Comparison of ENCODE assay signal across 8 cellular contexts in the genomic region with DNA sequence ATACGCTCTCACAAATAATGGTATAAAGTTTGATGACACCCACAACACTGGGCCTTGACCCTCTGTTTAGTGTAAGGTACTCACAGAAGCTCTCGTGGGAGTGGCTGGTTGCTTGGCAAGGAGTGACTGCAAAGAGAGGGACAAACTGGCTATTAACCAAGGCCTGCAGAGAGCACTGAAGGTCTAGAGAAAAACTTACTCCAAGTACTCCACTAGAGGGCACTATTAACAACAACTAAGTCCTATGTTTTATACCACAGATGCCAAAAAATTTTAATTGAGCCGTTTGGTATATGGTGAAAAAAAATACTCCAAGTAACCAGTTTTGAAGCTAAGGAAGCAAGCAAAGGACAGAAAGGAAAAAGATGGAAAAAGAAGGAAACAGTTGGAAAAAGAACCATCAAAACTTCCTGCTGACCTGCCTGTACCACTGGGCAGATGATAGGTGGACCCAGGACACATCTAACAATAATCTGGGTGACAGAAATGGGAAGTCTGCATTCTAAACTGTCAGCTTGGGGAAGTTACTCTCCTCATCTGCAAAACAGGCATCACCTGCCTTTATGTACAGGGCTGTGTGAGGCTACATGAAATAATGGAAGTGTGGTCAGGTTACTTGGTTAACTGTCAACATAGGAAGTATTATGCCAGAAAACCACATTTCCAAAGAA. TPM values are rescaled to one million over a fixed set of nuclear protein-coding genes. Genes with fewer than 3 reads are reported as not detected.
DNase-seq lines count a peak whose midpoint lies in the region; ATAC-seq and TF ChIP-seq lines count a peak whose summit lies in the region.

No MANE protein-coding gene starts in this region.

- H3K27ac ChIP-seq in CD4-positive, alpha-beta T cell (ENCODE audit: low read depth, low read length), result no peak overlapping the region

- no peaks in the 10 kb centered on the region for H3K9me3 Mint-ChIP-seq in CD4-positive, alpha-beta T cell
- H3K9me3 Mint-ChIP-seq in activated naive CD8-positive, alpha-beta T cell treated with anti-CD3 and anti-CD28 coated beads, Interleukin-2, amount 10 ng/mL, durations not matched to agents 7 days and 5 days, result no peaks in the 10 kb centered on the region

- H3K4me1 Mint-ChIP-seq in CD4-positive, alpha-beta T cell (ENCODE audit: low read depth), result peaks cover 6% of the 10 kb centered on the region
- H3K4me1 Mint-ChIP-seq in activated naive CD8-positive, alpha-beta T cell treated with anti-CD3 and anti-CD28 coated beads, Interleukin-2, amount 10 ng/mL, durations not matched to agents 7 days and 5 days, result peaks cover 10% of the 10 kb centered on the region

- peaks cover 52% of the 10 kb centered on the region for H3K36me3 ChIP-seq in H7 (replicated peaks; ENCODE audit: control insufficient read depth, insufficient read depth, low read length)

- H3K4me3 ChIP-seq in H7 (ENCODE audit: insufficient read depth, low read depth, low read length), result no peak overlapping the region
- no peak overlapping the region for H3K4me3 ChIP-seq in retinal pigment epithelial cell (ENCODE audit: low read length)

- DNase-seq in CD4-positive, alpha-beta T cell, result no peak
- DNase-seq in H7, result peak; percentile 57
- peak; percentile 51 for DNase-seq in NCI-H2196 (lab: John Stamatoyannopoulos, UW; ENCODE audit: unreplicated experiment)
- DNase-seq in activated naive CD8-positive, alpha-beta T cell treated with anti-CD3 and anti-CD28 coated beads, Interleukin-2, amount 10 ng/mL, durations not matched to agents 7 days and 5 days, result no peak
- peak; percentile 50 for DNase-seq in Right ventricle myocardium superior
- DNase-seq in retinal pigment epithelial cell (ENCODE audit: low read depth), result no peak
- DNase-seq in posterior vena cava (ENCODE audit: low spot score), result no peak
- no peak for DNase-seq in middle frontal gyrus (ENCODE audit: extremely low spot score, low spot score)

- intact Hi-C loops in CD4-positive, alpha-beta T cell (cut with DNase I, micrococcal nuclease), result loop anchor here (1.0 to 5.0 kb wide), 4 partner anchors 12 to 321 kb away; no protein-coding TSS in a partner anchor
- intact Hi-C loops in Right ventricle myocardium superior (cut with DNase I), result loop anchor here (5.0 kb wide), 1 partner anchor 144 kb away; no protein-coding TSS in a partner anchor
- intact Hi-C loops in posterior vena cava (cut with DNase I), result no loop called here

- H3K27ac Mint-ChIP-seq in CD4-positive, alpha-beta T cell, result peak overlapping the region; percentile 5
- peak overlapping the region; percentile 68 for H3K27ac Mint-ChIP-seq in activated naive CD8-positive, alpha-beta T cell treated with anti-CD3 and anti-CD28 coated beads, Interleukin-2, amount 10 ng/mL, durations not matched to agents 7 days and 5 days

- peak; percentile 87 for ATAC-seq in CD4-positive, alpha-beta T cell (ENCODE audit: poor library complexity)
- peak; percentile 72 for ATAC-seq in activated naive CD8-positive, alpha-beta T cell treated with anti-CD3 and anti-CD28 coated beads, Interleukin-2, amount 10 ng/mL, durations not matched to agents 7 days and 5 days (ENCODE audit: low read depth)
- peak; percentile 92 for ATAC-seq in Right ventricle myocardium superior (ENCODE audit: poor library complexity)

- H3K27me3 ChIP-seq in CD4-positive, alpha-beta T cell (ENCODE audit: control insufficient read depth, insufficient read depth, low read length), result no peaks in the 10 kb centered on the region
- H3K27me3 ChIP-seq in H7 (ENCODE audit: control insufficient read depth, insufficient read depth, low read length), result no peaks in the 10 kb centered on the region

- CTCF ChIA-PET in CD4-positive, alpha-beta T cell (lab: Charles Lee), result interaction anchor here (1.2 to 3.4 kb wide), 4 partner anchors 8 to 322 kb away, joined by 5 to 18 read pairs (median 7); a partner anchor contains a TSS

- TF ChIP-seq CTCF in CD4-positive, alpha-beta T cell (IDR thresholded peaks at IDR 0.05), result peak; percentile 83
- peak; percentile 63 for TF ChIP-seq CTCF in retinal pigment epithelial cell (conservative IDR thresholded peaks at IDR 0.05; ENCODE audit: low read depth, low read length)

- peaks cover 92% of the 10 kb centered on the region for H3K36me3 Mint-ChIP-seq in CD4-positive, alpha-beta T cell (ENCODE audit: low read depth)
- H3K36me3 Mint-ChIP-seq in activated naive CD8-positive, alpha-beta T cell treated with anti-CD3 and anti-CD28 coated beads, Interleukin-2, amount 10 ng/mL, durations not matched to agents 7 days and 5 days, result peaks cover 28% of the 10 kb centered on the region

- no peaks in the 10 kb centered on the region for H3K27me3 Mint-ChIP-seq in CD4-positive, alpha-beta T cell
- H3K27me3 Mint-ChIP-seq in activated naive CD8-positive, alpha-beta T cell treated with anti-CD3 and anti-CD28 coated beads, Interleukin-2, amount 10 ng/mL, durations not matched to agents 7 days and 5 days, result no peaks in the 10 kb centered on the region

- POLR2A ChIA-PET in CD4-positive, alpha-beta T cell (lab: Charles Lee), result no interaction called here
- POLR2A ChIA-PET in activated naive CD8-positive, alpha-beta T cell treated with anti-CD3 and anti-CD28 coated beads, Interleukin-2, amount 10 ng/mL, durations not matched to agents 7 days and 5 days (lab: Charles Lee), result interaction anchor here (0.5 to 0.8 kb wide), 3 partner anchors 34 to 140 kb away, joined by 3 to 4 read pairs (median 3); no protein-coding TSS in a partner anchor

- H3K9me3 ChIP-seq in CD4-positive, alpha-beta T cell (ENCODE audit: control insufficient read depth, low read length), result no peaks in the 10 kb centered on the region

- H3K4me3 Mint-ChIP-seq in CD4-positive, alpha-beta T cell, result no peak overlapping the region
- no peak overlapping the region for H3K4me3 Mint-ChIP-seq in activated naive CD8-positive, alpha-beta T cell treated with anti-CD3 and anti-CD28 coated beads, Interleukin-2, amount 10 ng/mL, durations not matched to agents 7 days and 5 days

RNA-seq across cellular contexts. Expression of a gene that starts 23.2 kb away (rescaled TPM):
- 10 to 100 TPM; 81.8 to 82.4 TPM for total RNA-seq in CD4-positive, alpha-beta T cell
- total RNA-seq in H7 (2014; rRNA removed; shearing (Covaris generic)), result 52.9 and 65.0 TPM in 2 replicates
- total RNA-seq in activated naive CD8-positive, alpha-beta T cell treated with anti-CD3 and anti-CD28 coated beads, Interleukin-2, amount 10 ng/mL, durations not matched to agents 7 days and 5 days, result 10 to 100 TPM; 66.3 to 70.5 TPM
- total RNA-seq in Right ventricle myocardium superior (66.9 TPM), posterior vena cava (100 to 1,000 TPM; 159 to 192 TPM)

RNA-seq across cellular contexts. Expression of a gene that starts 31.7 kb away (rescaled TPM):
- 1 to 10 TPM; 1.1 to 1.6 TPM for total RNA-seq in CD4-positive, alpha-beta T cell
- 23.2 and 39.6 TPM in 2 replicates for total RNA-seq in H7 (2014; rRNA removed; shearing (Covaris generic))
- 1 to 10 TPM; 1.3 to 2.0 TPM for total RNA-seq in activated naive CD8-positive, alpha-beta T cell treated with anti-CD3 and anti-CD28 coated beads, Interleukin-2, amount 10 ng/mL, durations not matched to agents 7 days and 5 days
- 10.1 TPM for total RNA-seq in Right ventricle myocardium superior
- 10 to 100 TPM; 14.8 to 15.0 TPM for total RNA-seq in posterior vena cava

Comparison
In these comparisons a context has a peak if more than half of its experiments do, and no peak if none do; other contexts are left out.
1. DNase-seq: peak in H7 (single experiment), NCI-H2196 (single experiment) and Right ventricle myocardium superior (single experiment); none in CD4-positive, alpha-beta T cell (0 of 10), activated naive CD8-positive, alpha-beta T cell treated with anti-CD3 and anti-CD28 coated beads, Interleukin-2, amount 10 ng/mL, durations not matched to agents 7 days and 5 days (single experiment), retinal pigment epithelial cell (single experiment), posterior vena cava (single experiment) and middle frontal gyrus (single experiment).
2. intact Hi-C loops: an anchor here in CD4-positive, alpha-beta T cell (1.0 to 5.0 kb wide) and Right ventricle myocardium superior (5.0 kb wide); none called in posterior vena cava.
3. Peak in every context shown above with its lines, with median percentiles within 50 percentile points of each other: ATAC-seq.